ENCODE assay signal across 9 cellular contexts in genomic region chr14:92951912-92952471, GRCh38. TPM values are rescaled to one million over a fixed set of nuclear protein-coding genes. Genes with fewer than 3 reads are reported as not detected.
DNase-seq lines count a peak whose midpoint lies in the region; ATAC-seq, FAIRE-seq and TF ChIP-seq lines count a peak whose summit lies in the region.
"Had no signal": no experiment of that assay in that cellular context is flagged by ENCODE, and none has a peak within 500 bp of the region (broad histone marks: within the 10 kb centered on the region; RNA-seq: fewer than 3 reads in every experiment).

No MANE protein-coding gene starts in this region.

- H3K4me3 ChIP-seq in neutrophil (ENCODE audit: low read depth in 1 of 2, low read length in 1 of 2), result no peak overlapping the region
- H3K4me3 ChIP-seq: SK-N-MC had no signal

- intact Hi-C loops in activated T-helper 2 cell treated with anti-CD3 and anti-CD28 coated beads, Interferon-gamma antibody, Interleukin-2, Interleukin-4, amounts not matched to agents 10 μg/mL and 5 μg/mL and 100 μg/mL, durations not matched to agents 14 hours and 24 hours and 36 hours (cut with micrococcal nuclease), result loop anchor here (1.0 kb wide), 1 partner anchor 187 kb away; no protein-coding TSS in a partner anchor

- no peak overlapping the region for H3K4me3 Mint-ChIP-seq in activated T-helper 2 cell treated with anti-CD3 and anti-CD28 coated beads, Interferon-gamma antibody, Interleukin-2, Interleukin-4, amounts not matched to agents 10 μg/mL and 5 μg/mL and 100 μg/mL, durations not matched to agents 14 hours and 24 hours and 36 hours (ENCODE audit: low read depth)

- H3K27ac ChIP-seq in neutrophil, result no peak overlapping the region
- H3K27ac ChIP-seq in substantia nigra (ENCODE audit: low read depth, low read length, poor library complexity, severe bottlenecking), result peak overlapping the region; percentile 72
- H3K27ac ChIP-seq: SK-N-MC had no signal

- H3K9me3 ChIP-seq in neutrophil, result no peaks in the 10 kb centered on the region

- peak; percentile 77 for DNase-seq in CD1c-positive myeloid dendritic cell (ENCODE audit: extremely low spot score)
- DNase-seq in HT1080 (ENCODE audit: low read depth), result peak; percentile 72
- peak; percentile 6 for DNase-seq in RCC 7860 (ENCODE audit: low spot score)
- DNase-seq in activated T-helper 2 cell treated with anti-CD3 and anti-CD28 coated beads, Interferon-gamma antibody, Interleukin-2, Interleukin-4, amounts not matched to agents 10 μg/mL and 5 μg/mL and 100 μg/mL, durations not matched to agents 14 hours and 24 hours and 36 hours (ENCODE audit: low spot score), result peak; percentile 70
- DNase-seq in fibroblast of the conjunctiva (ENCODE audit: low read depth), result peak; percentile 53
- DNase-seq in substantia nigra (lab: John Stamatoyannopoulos, UW), result peak; percentile 27 to 92 (median 76)

- peaks cover 3% of the 10 kb centered on the region for H3K4me1 Mint-ChIP-seq in activated T-helper 2 cell treated with anti-CD3 and anti-CD28 coated beads, Interferon-gamma antibody, Interleukin-2, Interleukin-4, amounts not matched to agents 10 μg/mL and 5 μg/mL and 100 μg/mL, durations not matched to agents 14 hours and 24 hours and 36 hours (ENCODE audit: low read depth)

- peak; percentile 78 for ATAC-seq in GM19397 (IDR thresholded peaks at IDR 0.05; ENCODE audit: unreplicated experiment)

- peaks cover 10% of the 10 kb centered on the region for H3K36me3 Mint-ChIP-seq in activated T-helper 2 cell treated with anti-CD3 and anti-CD28 coated beads, Interferon-gamma antibody, Interleukin-2, Interleukin-4, amounts not matched to agents 10 μg/mL and 5 μg/mL and 100 μg/mL, durations not matched to agents 14 hours and 24 hours and 36 hours (ENCODE audit: low read depth)

- no peak for FAIRE-seq in RCC 7860 (lab: Jason Lieb, UNC)

- TF ChIP-seq CTCF in neutrophil (IDR thresholded peaks at IDR 0.05), result peak; percentile 81

- peaks cover 99% of the 10 kb centered on the region for H3K36me3 ChIP-seq in neutrophil

- no peaks in the 10 kb centered on the region for H3K27me3 ChIP-seq in neutrophil

- H3K27ac Mint-ChIP-seq in activated T-helper 2 cell treated with anti-CD3 and anti-CD28 coated beads, Interferon-gamma antibody, Interleukin-2, Interleukin-4, amounts not matched to agents 10 μg/mL and 5 μg/mL and 100 μg/mL, durations not matched to agents 14 hours and 24 hours and 36 hours, result no peak overlapping the region

- no peaks in the 10 kb centered on the region for H3K27me3 Mint-ChIP-seq in activated T-helper 2 cell treated with anti-CD3 and anti-CD28 coated beads, Interferon-gamma antibody, Interleukin-2, Interleukin-4, amounts not matched to agents 10 μg/mL and 5 μg/mL and 100 μg/mL, durations not matched to agents 14 hours and 24 hours and 36 hours (ENCODE audit: low read depth)

- H3K4me1 ChIP-seq in neutrophil (ENCODE audit: control insufficient read depth in 1 of 2, insufficient read depth in 1 of 2, low read depth in 1 of 2, low read length in 1 of 2), result no peaks in the 10 kb centered on the region

- no peaks in the 10 kb centered on the region for H3K9me3 Mint-ChIP-seq in activated T-helper 2 cell treated with anti-CD3 and anti-CD28 coated beads, Interferon-gamma antibody, Interleukin-2, Interleukin-4, amounts not matched to agents 10 μg/mL and 5 μg/mL and 100 μg/mL, durations not matched to agents 14 hours and 24 hours and 36 hours

RNA-seq across cellular contexts. Expression of gene CHGA, which starts 29.0 kb away (rescaled TPM):
- not detected in 2 replicates for total RNA-seq in HT1080 (2014; rRNA removed; shearing (Covaris generic))
- polyA plus RNA-seq in HT1080 (2015; cell fraction: cytosol; rRNA removed), result not detected in 2 replicates
- not detected in 2 replicates for polyA plus RNA-seq in HT1080 (2015; cell fraction: nucleus; rRNA removed)
- not detected in 2 replicates for total RNA-seq in activated T-helper 2 cell treated with anti-CD3 and anti-CD28 coated beads, Interferon-gamma antibody, Interleukin-2, Interleukin-4, amounts not matched to agents 10 μg/mL and 5 μg/mL and 100 μg/mL, durations not matched to agents 14 hours and 24 hours and 36 hours

Comparison
In these comparisons a context has a peak if more than half of its experiments do, and no peak if none do; other contexts are left out.
1. DNase-seq: peak in every context shown above with its lines; median percentile 77 in CD1c-positive myeloid dendritic cell; 76 in substantia nigra; 72 in HT1080; 70 in activated T-helper 2 cell treated with anti-CD3 and anti-CD28 coated beads, Interferon-gamma antibody, Interleukin-2, Interleukin-4, amounts not matched to agents 10 μg/mL and 5 μg/mL and 100 μg/mL, durations not matched to agents 14 hours and 24 hours and 36 hours; 53 in fibroblast of the conjunctiva; 6 in RCC 7860.